Comparison of ENCODE assay signal across 23 cellular contexts in the genomic region with DNA sequence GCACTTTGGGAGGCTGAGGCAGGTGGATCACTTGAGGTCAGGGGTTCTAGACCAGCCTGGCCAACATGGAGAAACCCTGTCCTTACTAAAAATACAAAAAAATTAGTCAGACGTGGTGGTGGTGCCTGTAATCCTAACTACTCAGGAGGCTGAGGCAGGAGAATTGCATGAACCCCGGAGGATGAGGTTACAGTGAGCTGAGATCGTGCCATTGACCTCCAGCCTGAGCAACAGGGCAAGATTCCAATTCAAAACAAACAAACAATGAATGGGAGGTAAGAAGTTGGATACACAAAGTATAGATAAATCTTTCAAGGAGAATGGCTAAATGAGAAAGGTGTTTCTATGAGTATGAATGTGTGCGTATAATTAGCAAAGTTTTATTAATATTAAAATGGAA.
DNase-seq lines count a peak whose midpoint lies in the region; ATAC-seq, FAIRE-seq and TF ChIP-seq lines count a peak whose summit lies in the region.
"Had no signal": no experiment of that assay in that cellular context is flagged by ENCODE, and none has a peak within 500 bp of the region (broad histone marks: within the 10 kb centered on the region; RNA-seq: fewer than 3 reads in every experiment).

No MANE protein-coding gene starts in this region.

- no peak for DNase-seq in activated naive CD4-positive, alpha-beta T cell treated with anti-CD3 and anti-CD28 coated beads, Interleukin-2, amount 50 U/mL, for 72 hours (ENCODE audit: low spot score in 2 of 2)
- no peak for DNase-seq in activated naive CD4-positive, alpha-beta T cell treated with anti-CD3 and anti-CD28 coated beads, Interleukin-2, amount 10 ng/mL, durations not matched to agents 7 days and 5 days
- DNase-seq in HepG2 (ENCODE audit: low spot score) (no peak), immature natural killer cell (no peak), NCI-H1105 (lab: John Stamatoyannopoulos, UW) (no peak)
- DNase-seq in stimulated activated effector memory CD8-positive, alpha-beta T cell treated with anti-CD3 and anti-CD28 coated beads, Interleukin-12 subunit alpha, Interleukin-12 subunit beta, amount 100 ng/mL, for 72 hours (ENCODE audit: low spot score in 2 of 2), result no peak
- no peak for DNase-seq in CD8-positive, alpha-beta T cell
- DNase-seq: BE2C, Kasumi-1, NCI-H1092 treated with DMSO at 0.1 percent for 48 hours, NCI-H146, NCI-H1930, NCI-H2107, NCI-H446, NCI-H524 treated with DMSO at 0.1 percent for 48 hours, NCI-H774, PC-3 had no signal

- no peak overlapping the region for H3K4me3 ChIP-seq in HepG2 (replicated peaks in 1 of 3; ENCODE audit: insufficient read depth in 1 of 3, low read depth in 2 of 3, low read length in 3 of 3)
- H3K4me3 ChIP-seq in CD8-positive, alpha-beta T cell (ENCODE audit: low read depth, low read length), result no peak overlapping the region
- H3K4me3 ChIP-seq: K562 had no signal

- H4K20me1 ChIP-seq in HepG2 (ENCODE audit: insufficient read depth, low read length), result no peaks in the 10 kb centered on the region

- POLR2A ChIA-PET in HepG2 (lab: Yijun Ruan, JAX), result no interaction called here
- POLR2A ChIA-PET in CD8-positive, alpha-beta T cell (lab: Charles Lee), result no interaction called here

- ATAC-seq in activated naive CD4-positive, alpha-beta T cell treated with anti-CD3 and anti-CD28 coated beads, Interleukin-2, amount 50 U/mL, for 72 hours, result no peak
- no peak for ATAC-seq in activated T-helper 17 cell treated with anti-CD3 and anti-CD28 coated beads, Interleukin-2, amount 50 U/mL, for 72 hours (replicated peaks)
- peak; percentile 31; the same call in 1 of the 3 replicates for ATAC-seq in HepG2
- no peak for ATAC-seq in stimulated activated effector memory CD8-positive, alpha-beta T cell treated with anti-CD3 and anti-CD28 coated beads, Interleukin-12 subunit alpha, Interleukin-12 subunit beta, amount 100 ng/mL, for 72 hours
- no peak for ATAC-seq in CD8-positive, alpha-beta T cell
- ATAC-seq: K562, PC-3, SK-N-SH treated with all-trans-retinoic acid at 6 μM for 48 hours had no signal

- H3K36me3 ChIP-seq in HepG2 (replicated peaks in 1 of 2; ENCODE audit: control insufficient read depth in 1 of 2, insufficient read depth in 2 of 2, low read length in 2 of 2), result peaks cover 0 to 46% of the 10 kb centered on the region in 2 experiments
- peaks cover 18% of the 10 kb centered on the region for H3K36me3 ChIP-seq in CD8-positive, alpha-beta T cell (ENCODE audit: insufficient read depth, low read length)

- peaks cover 9 to 19% of the 10 kb centered on the region in 2 donors for H3K36me3 Mint-ChIP-seq in activated naive CD4-positive, alpha-beta T cell treated with anti-CD3 and anti-CD28 coated beads, Interleukin-2, amount 50 U/mL, for 72 hours
- H3K36me3 Mint-ChIP-seq in activated naive CD4-positive, alpha-beta T cell treated with anti-CD3 and anti-CD28 coated beads, Interleukin-2, amount 10 ng/mL, durations not matched to agents 7 days and 5 days, result peaks cover 43% of the 10 kb centered on the region
- H3K36me3 Mint-ChIP-seq in activated T-helper 17 cell treated with anti-CD3 and anti-CD28 coated beads, Interleukin-2, amount 50 U/mL, for 72 hours (ENCODE audit: low read depth), result peaks cover 66% of the 10 kb centered on the region
- H3K36me3 Mint-ChIP-seq in stimulated activated effector memory CD8-positive, alpha-beta T cell treated with anti-CD3 and anti-CD28 coated beads, Interleukin-12 subunit alpha, Interleukin-12 subunit beta, amount 100 ng/mL, for 72 hours, result peaks cover 66% of the 10 kb centered on the region
- peaks cover 10 to 29% (median 28%) of the 10 kb centered on the region in 3 donors for H3K36me3 Mint-ChIP-seq in immature natural killer cell
- H3K36me3 Mint-ChIP-seq in CD8-positive, alpha-beta T cell, result peaks cover 73% of the 10 kb centered on the region

- H3K9me3 Mint-ChIP-seq in activated naive CD4-positive, alpha-beta T cell treated with anti-CD3 and anti-CD28 coated beads, Interleukin-2, amount 50 U/mL, for 72 hours, result no peaks in the 10 kb centered on the region
- H3K9me3 Mint-ChIP-seq in activated naive CD4-positive, alpha-beta T cell treated with anti-CD3 and anti-CD28 coated beads, Interleukin-2, amount 10 ng/mL, durations not matched to agents 7 days and 5 days, result no peaks in the 10 kb centered on the region
- H3K9me3 Mint-ChIP-seq in activated T-helper 17 cell treated with anti-CD3 and anti-CD28 coated beads, Interleukin-2, amount 50 U/mL, for 72 hours, result no peaks in the 10 kb centered on the region
- H3K9me3 Mint-ChIP-seq in stimulated activated effector memory CD8-positive, alpha-beta T cell treated with anti-CD3 and anti-CD28 coated beads, Interleukin-12 subunit alpha, Interleukin-12 subunit beta, amount 100 ng/mL, for 72 hours, result no peaks in the 10 kb centered on the region
- H3K9me3 Mint-ChIP-seq in immature natural killer cell, result no peaks in the 10 kb centered on the region
- H3K9me3 Mint-ChIP-seq in CD8-positive, alpha-beta T cell, result no peaks in the 10 kb centered on the region

- WGBS in HepG2 (ENCODE audit: low lambda C conversion rate), result 71% methylated on average over 4 of the region's 4 CpGs

- no peaks in the 10 kb centered on the region for H3K9me3 ChIP-seq in HepG2 (ENCODE audit: low read length)
- no peaks in the 10 kb centered on the region for H3K9me3 ChIP-seq in CD8-positive, alpha-beta T cell (ENCODE audit: low read length)
- H3K9me3 ChIP-seq: BE2C had no signal

- BruUV-seq in HepG2 (replicated peaks; lab: Mats Ljungman, UMichigan), result no TSS peak

- no peaks in the 10 kb centered on the region for H3K27me3 ChIP-seq in HepG2 (ENCODE audit: control insufficient read depth in 1 of 2, insufficient read depth in 2 of 2, low read length in 2 of 2)
- no peaks in the 10 kb centered on the region for H3K27me3 ChIP-seq in CD8-positive, alpha-beta T cell (ENCODE audit: insufficient read depth, low read length)
- H3K27me3 ChIP-seq: BE2C had no signal

- H3K27ac Mint-ChIP-seq in activated naive CD4-positive, alpha-beta T cell treated with anti-CD3 and anti-CD28 coated beads, Interleukin-2, amount 50 U/mL, for 72 hours, result peak overlapping the region; percentile 51 to 56
- no peak overlapping the region for H3K27ac Mint-ChIP-seq in activated naive CD4-positive, alpha-beta T cell treated with anti-CD3 and anti-CD28 coated beads, Interleukin-2, amount 10 ng/mL, durations not matched to agents 7 days and 5 days
- H3K27ac Mint-ChIP-seq in activated T-helper 17 cell treated with anti-CD3 and anti-CD28 coated beads, Interleukin-2, amount 50 U/mL, for 72 hours, result peak overlapping the region; percentile 40
- peak overlapping the region; percentile 75 for H3K27ac Mint-ChIP-seq in stimulated activated effector memory CD8-positive, alpha-beta T cell treated with anti-CD3 and anti-CD28 coated beads, Interleukin-12 subunit alpha, Interleukin-12 subunit beta, amount 100 ng/mL, for 72 hours
- H3K27ac Mint-ChIP-seq in immature natural killer cell, result peak overlapping the region in 1 of 6 donors; percentile 37
- H3K27ac Mint-ChIP-seq in CD8-positive, alpha-beta T cell, result no peak overlapping the region

- H3K4me1 ChIP-seq in HepG2 (ENCODE audit: insufficient read depth, low read length), result peaks cover 10% of the 10 kb centered on the region
- H3K4me1 ChIP-seq in CD8-positive, alpha-beta T cell (ENCODE audit: insufficient read depth, low read length), result no peaks in the 10 kb centered on the region
- H3K4me1 ChIP-seq: BE2C had no signal

- CTCF ChIA-PET in activated naive CD4-positive, alpha-beta T cell treated with anti-CD3 and anti-CD28 coated beads, Interleukin-2, amount 10 ng/mL, durations not matched to agents 7 days and 5 days (lab: Charles Lee), result no interaction called here
- CTCF ChIA-PET in HepG2 (lab: Yijun Ruan, JAX; ENCODE audit: low intra/inter-chr PET ratio, low total read pairs), result no interaction called here
- CTCF ChIA-PET in CD8-positive, alpha-beta T cell (lab: Charles Lee), result no interaction called here

- TF ChIP-seq POLR2A in HepG2 (IDR thresholded peaks at IDR 0.05; ENCODE audit: insufficient read depth in 1 of 2, low read depth in 2 of 2, low read length in 2 of 2), result no peak

- no peak overlapping the region for H3K27ac ChIP-seq in HepG2 (ENCODE audit: extremely low read length, insufficient read depth, low read length)
- H3K27ac ChIP-seq in CD8-positive, alpha-beta T cell (ENCODE audit: low read depth, low read length), result no peak overlapping the region
- H3K27ac ChIP-seq: 22Rv1 had no signal

- no peak for FAIRE-seq in HepG2 (lab: Jason Lieb, UNC)
- FAIRE-seq: G401.6, H54, K562 had no signal

- TF ChIP-seq EP300 in HepG2 (IDR thresholded peaks at IDR 0.05; ENCODE audit: low read depth in 2 of 2, low read length in 2 of 2), result no peak
- TF ChIP-seq EP300 in HepG2 (CRISPR knock-in tag; IDR thresholded peaks at IDR 0.05; ENCODE audit: borderline replicate concordance), result no peak

- in situ Hi-C loops in HepG2 (cut with HindIII; ENCODE audit: extremely low pct_ligation_motif_present, low pct_unique_long_range_greater_than_20kb), result no loop called here

- intact Hi-C loops in HepG2 (cut with micrococcal nuclease; ENCODE audit: unreplicated experiment), result no loop called here
- intact Hi-C loops in CD8-positive, alpha-beta T cell (cut with DNase I, micrococcal nuclease), result no loop called here

- no peak for TF ChIP-seq CTCF in HepG2 (CRISPR knock-in tag; IDR thresholded peaks at IDR 0.05)
- TF ChIP-seq CTCF in CD8-positive, alpha-beta T cell (IDR thresholded peaks at IDR 0.05), result no peak

- H3K9ac ChIP-seq in HepG2 (ENCODE audit: insufficient read depth, low read depth, low read length), result no peak overlapping the region

- no peak overlapping the region for H2AFZ ChIP-seq in HepG2 (ENCODE audit: low read length)

- H3K79me2 ChIP-seq in HepG2 (ENCODE audit: insufficient read depth, low read length), result no peaks in the 10 kb centered on the region

- peaks cover 7% of the 10 kb centered on the region for H3K4me1 Mint-ChIP-seq in activated naive CD4-positive, alpha-beta T cell treated with anti-CD3 and anti-CD28 coated beads, Interleukin-2, amount 10 ng/mL, durations not matched to agents 7 days and 5 days
- peaks cover 14% of the 10 kb centered on the region for H3K4me1 Mint-ChIP-seq in activated T-helper 17 cell treated with anti-CD3 and anti-CD28 coated beads, Interleukin-2, amount 50 U/mL, for 72 hours
- peaks cover 19% of the 10 kb centered on the region for H3K4me1 Mint-ChIP-seq in stimulated activated effector memory CD8-positive, alpha-beta T cell treated with anti-CD3 and anti-CD28 coated beads, Interleukin-12 subunit alpha, Interleukin-12 subunit beta, amount 100 ng/mL, for 72 hours
- H3K4me1 Mint-ChIP-seq in immature natural killer cell, result peaks cover 1 to 15% of the 10 kb centered on the region in 2 donors
- H3K4me1 Mint-ChIP-seq in CD8-positive, alpha-beta T cell (ENCODE audit: low read depth), result peaks cover 1% of the 10 kb centered on the region

- H3K4me2 ChIP-seq in HepG2 (ENCODE audit: low read depth, low read length), result no peak overlapping the region

- H3K27me3 Mint-ChIP-seq in activated naive CD4-positive, alpha-beta T cell treated with anti-CD3 and anti-CD28 coated beads, Interleukin-2, amount 10 ng/mL, durations not matched to agents 7 days and 5 days, result no peaks in the 10 kb centered on the region
- no peaks in the 10 kb centered on the region for H3K27me3 Mint-ChIP-seq in activated T-helper 17 cell treated with anti-CD3 and anti-CD28 coated beads, Interleukin-2, amount 50 U/mL, for 72 hours
- H3K27me3 Mint-ChIP-seq in immature natural killer cell (ENCODE audit: low read depth in 3 of 3), result no peaks in the 10 kb centered on the region
- no peaks in the 10 kb centered on the region for H3K27me3 Mint-ChIP-seq in CD8-positive, alpha-beta T cell (ENCODE audit: low read depth)

- TF ChIP-seq RAD21 in HepG2 (CRISPR knock-in tag; IDR thresholded peaks at IDR 0.05), result no peak

- no peak overlapping the region for H3K4me3 Mint-ChIP-seq in activated naive CD4-positive, alpha-beta T cell treated with anti-CD3 and anti-CD28 coated beads, Interleukin-2, amount 10 ng/mL, durations not matched to agents 7 days and 5 days
- H3K4me3 Mint-ChIP-seq in activated T-helper 17 cell treated with anti-CD3 and anti-CD28 coated beads, Interleukin-2, amount 50 U/mL, for 72 hours, result no peak overlapping the region
- H3K4me3 Mint-ChIP-seq in stimulated activated effector memory CD8-positive, alpha-beta T cell treated with anti-CD3 and anti-CD28 coated beads, Interleukin-12 subunit alpha, Interleukin-12 subunit beta, amount 100 ng/mL, for 72 hours, result no peak overlapping the region
- no peak overlapping the region for H3K4me3 Mint-ChIP-seq in immature natural killer cell
- no peak overlapping the region for H3K4me3 Mint-ChIP-seq in CD8-positive, alpha-beta T cell

Comparison
In these comparisons a context has a peak if more than half of its experiments do, and no peak if none do; other contexts are left out.
1. H3K27ac Mint-ChIP-seq: peak in activated naive CD4-positive, alpha-beta T cell treated with anti-CD3 and anti-CD28 coated beads, Interleukin-2, amount 50 U/mL, for 72 hours (2 of 2), activated T-helper 17 cell treated with anti-CD3 and anti-CD28 coated beads, Interleukin-2, amount 50 U/mL, for 72 hours (single experiment) and stimulated activated effector memory CD8-positive, alpha-beta T cell treated with anti-CD3 and anti-CD28 coated beads, Interleukin-12 subunit alpha, Interleukin-12 subunit beta, amount 100 ng/mL, for 72 hours (single experiment); none in activated naive CD4-positive, alpha-beta T cell treated with anti-CD3 and anti-CD28 coated beads, Interleukin-2, amount 10 ng/mL, durations not matched to agents 7 days and 5 days (single experiment) and CD8-positive, alpha-beta T cell (single experiment).